ENCODE assay signal across 22 cellular contexts in genomic region chr4:26964994-26965393, GRCh38.
DNase-seq lines count a peak whose midpoint lies in the region; ATAC-seq and TF ChIP-seq lines count a peak whose summit lies in the region.
"Had no signal": no experiment of that assay in that cellular context is flagged by ENCODE, and none has a peak within 500 bp of the region (broad histone marks: within the 10 kb centered on the region; RNA-seq: fewer than 3 reads in every experiment).

No MANE protein-coding gene starts in this region.

- ATAC-seq in GM21360 (IDR thresholded peaks at IDR 0.05; ENCODE audit: unreplicated experiment) (peak; percentile 52), HG03432 (IDR thresholded peaks at IDR 0.05; ENCODE audit: unreplicated experiment) (peak; percentile 86), naive B cell (ENCODE audit: low read depth in 2 of 2) (no peak), esophagus mucosa (no peak)
- ATAC-seq: GM23338; stimulated activated effector memory CD8-positive, alpha-beta T cell treated with anti-CD3 and anti-CD28 coated beads, Interleukin-12 subunit alpha, Interleukin-12 subunit beta, amount 100 ng/mL, for 72 hours had no signal

- no peaks in the 10 kb centered on the region for H3K27me3 Mint-ChIP-seq in naive B cell
- H3K27me3 Mint-ChIP-seq in activated T-cell treated with anti-CD3 and anti-CD28 coated beads, Interleukin-2, amount 50 U/mL, for 24 hours = no peaks in the 10 kb centered on the region
- H3K27me3 Mint-ChIP-seq: CD8-positive, alpha-beta memory T cell had no signal

- no peak for TF ChIP-seq CTCF in GM10266 (IDR thresholded peaks at IDR 0.05; ENCODE audit: control insufficient read depth, insufficient read depth, low read depth, missing control alignments)

- H3K4me3 Mint-ChIP-seq in naive B cell = no peak overlapping the region
- no peak overlapping the region for H3K4me3 Mint-ChIP-seq in activated T-cell treated with anti-CD3 and anti-CD28 coated beads, Interleukin-2, amount 50 U/mL, for 24 hours
- H3K4me3 Mint-ChIP-seq: CD8-positive, alpha-beta memory T cell; GM23338; stimulated activated effector memory CD8-positive, alpha-beta T cell treated with anti-CD3 and anti-CD28 coated beads, Interleukin-12 subunit alpha, Interleukin-12 subunit beta, amount 100 ng/mL, for 72 hours; T-helper 1 cell treated with Interleukin-12 subunit alpha and Interleukin-12 subunit beta and Interleukin-4 antibody, amounts not matched to agents 30 μg/mL and 1 μg/mL, for 36 hours had no signal

- H3K27ac Mint-ChIP-seq in naive B cell = peak overlapping the region; percentile 1 to 91 (median 31)
- no peak overlapping the region for H3K27ac Mint-ChIP-seq in activated T-cell treated with anti-CD3 and anti-CD28 coated beads, Interleukin-2, amount 50 U/mL, for 24 hours
- H3K27ac Mint-ChIP-seq: GM23338; stimulated activated effector memory CD8-positive, alpha-beta T cell treated with anti-CD3 and anti-CD28 coated beads, Interleukin-12 subunit alpha, Interleukin-12 subunit beta, amount 100 ng/mL, for 72 hours; T-helper 1 cell treated with Interleukin-12 subunit alpha and Interleukin-12 subunit beta and Interleukin-4 antibody, amounts not matched to agents 30 μg/mL and 1 μg/mL, for 36 hours had no signal

- DNase-seq in GM10266 (ENCODE audit: extremely low spot score) (peak; percentile 11), naive B cell (no peak), HT-29 (ENCODE audit: low spot score) (no peak), T-helper 2 cell (no peak)
- no peak for DNase-seq in activated T-cell treated with anti-CD3 and anti-CD28 coated beads, Interleukin-2, amount 50 U/mL, for 24 hours
- DNase-seq: activated CD4-positive, alpha-beta T cell treated with anti-CD3 and anti-CD28 coated beads, Interleukin-2, amount 50 U/mL, for 4 hours; activated gamma-delta T cell treated with Interleukin-2 at 50 U/mL for 16 hours; amniotic stem cell; CD8-positive, alpha-beta memory T cell; central memory CD4-positive, alpha-beta T cell; NCI-H1436; NCI-H2171; NCI-H526; SIG-M5; tibial artery; WERI-Rb-1 had no signal

- H3K36me3 Mint-ChIP-seq in naive B cell = peaks cover 0 to 5% of the 10 kb centered on the region in 2 donors
- peaks cover 44% of the 10 kb centered on the region for H3K36me3 Mint-ChIP-seq in activated T-cell treated with anti-CD3 and anti-CD28 coated beads, Interleukin-2, amount 50 U/mL, for 24 hours (ENCODE audit: low read depth)

- no peaks in the 10 kb centered on the region for H3K9me3 Mint-ChIP-seq in naive B cell
- no peaks in the 10 kb centered on the region for H3K9me3 Mint-ChIP-seq in activated T-cell treated with anti-CD3 and anti-CD28 coated beads, Interleukin-2, amount 50 U/mL, for 24 hours
- H3K9me3 Mint-ChIP-seq: CD8-positive, alpha-beta memory T cell; GM23338; stimulated activated effector memory CD8-positive, alpha-beta T cell treated with anti-CD3 and anti-CD28 coated beads, Interleukin-12 subunit alpha, Interleukin-12 subunit beta, amount 100 ng/mL, for 72 hours had no signal

- H3K4me1 Mint-ChIP-seq in naive B cell = peaks cover 50 to 79% (median 59%) of the 10 kb centered on the region in 3 donors
- H3K4me1 Mint-ChIP-seq in activated T-cell treated with anti-CD3 and anti-CD28 coated beads, Interleukin-2, amount 50 U/mL, for 24 hours (ENCODE audit: low read depth) = peaks cover 56% of the 10 kb centered on the region

Comparison
In these comparisons a context has a peak if more than half of its experiments do, and no peak if none do; other contexts are left out.
1. ATAC-seq: peak in GM21360 (single experiment) and HG03432 (single experiment); none in naive B cell (0 of 2) and esophagus mucosa (single experiment).